ENCODE assay signal across 8 cellular contexts in genomic region chr20:3789201-3789600, GRCh38. TPM values are rescaled to one million over a fixed set of nuclear protein-coding genes. Genes with fewer than 3 reads are reported as not detected.
"Had no signal": no experiment of that assay in that cellular context is flagged by ENCODE, and none has a peak within 500 bp of the region (broad histone marks: within the 10 kb centered on the region; RNA-seq: fewer than 3 reads in every experiment).

No MANE protein-coding gene starts in this region.

RNA-seq across cellular contexts. Expression of gene SPEF1, which starts 8.0 kb away (rescaled TPM):
- total RNA-seq: activated naive CD8-positive, alpha-beta T cell treated with anti-CD3 and anti-CD28 coated beads, Interleukin-2, amount 10 ng/mL, durations not matched to agents 7 days and 5 days; ascending aorta; cardiac septum; esophagus mucosa; liver; right lobe of liver; skeletal muscle tissue; vagina had no signal
- polyA plus RNA-seq: liver had no signal
